1 cellular context compared by ENCODE assay signal in the genomic region with DNA sequence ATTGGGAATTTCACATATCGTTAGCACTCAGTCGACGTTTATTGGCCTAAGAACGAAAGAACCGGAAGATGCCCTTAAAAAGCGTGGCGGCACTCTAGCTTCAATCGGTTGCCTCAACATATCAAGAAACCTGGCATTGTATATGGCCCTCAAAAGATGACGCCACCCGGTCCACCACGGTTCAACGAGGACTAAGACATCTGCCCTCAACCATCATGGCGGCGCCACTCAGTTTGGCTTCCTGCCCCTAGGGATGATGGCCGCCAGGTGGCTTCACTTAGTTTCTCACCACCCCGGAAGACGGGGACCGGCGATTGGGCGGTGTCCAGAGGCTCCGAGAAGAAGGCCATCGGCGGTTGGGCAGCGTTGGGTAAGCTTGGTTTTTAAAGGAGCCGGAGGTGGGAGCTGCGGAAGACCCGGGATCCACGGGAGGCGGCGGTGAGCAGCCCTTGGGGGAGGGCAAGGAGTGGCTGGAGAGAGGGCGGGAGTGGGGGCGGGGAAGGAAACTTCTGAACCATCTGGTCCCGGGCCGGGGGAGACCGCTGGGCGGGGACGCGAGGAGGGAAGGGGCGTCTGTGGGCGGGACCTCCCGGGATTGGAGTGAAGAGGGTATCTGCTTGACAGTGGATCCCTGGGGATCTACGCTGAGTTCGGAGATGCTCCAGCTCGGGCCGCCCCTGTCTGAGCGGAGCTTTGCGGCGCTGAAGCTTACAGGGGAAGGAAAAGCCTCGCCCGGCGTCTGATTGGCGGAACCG.
TF ChIP-seq lines count a peak whose summit lies in the region.

TSS of gene PRR14 (plus strand) at position 592 of the 755 bp plus-strand sequence. CDS start 686 bp downstream, outside the sequence.

TF ChIP-seq in HepG2, 621 proteins besides CTCF, POLR2A, EP300 and RAD21 (continued from another document and continues in another):
- no peak; the same call in 1 of the 2 replicates for TF ChIP-seq ATF7-NPFF (CRISPR knock-in tag; IDR thresholded peaks at IDR 0.05; ENCODE audit: low read depth)
- 0 out of 2 replicates have a peak, but pooled peaks have one; percentile 34 for TF ChIP-seq ZSCAN22 (CRISPR knock-in tag; IDR thresholded peaks at IDR 0.05)
- TF ChIP-seq ZFAT (CRISPR knock-in tag; conservative IDR thresholded peaks at IDR 0.05), result no peak
- TF ChIP-seq TFAP4 (IDR thresholded peaks at IDR 0.05; ENCODE audit: borderline replicate concordance, low read depth), result peak; percentile 64; the same call in 1 of the 2 replicates
- no peak for TF ChIP-seq ZNF670 (CRISPR knock-in tag; IDR thresholded peaks at IDR 0.05; ENCODE audit: borderline replicate concordance)
- peak; percentile 29 for TF ChIP-seq ZNF792 (CRISPR knock-in tag; IDR thresholded peaks at IDR 0.05)
- TF ChIP-seq HOMEZ (CRISPR knock-in tag; IDR thresholded peaks at IDR 0.05; ENCODE audit: low read depth), result 0 out of 2 replicates have a peak, but pooled peaks have one; percentile 47
- TF ChIP-seq, protein P1, sequence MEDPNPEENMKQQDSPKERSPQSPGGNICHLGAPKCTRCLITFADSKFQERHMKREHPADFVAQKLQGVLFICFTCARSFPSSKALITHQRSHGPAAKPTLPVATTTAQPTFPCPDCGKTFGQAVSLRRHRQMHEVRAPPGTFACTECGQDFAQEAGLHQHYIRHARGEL (CRISPR knock-in tag; IDR thresholded peaks at IDR 0.05), result 0 out of 2 replicates have a peak, but pooled peaks have one; percentile 68
- no peak for TF ChIP-seq MLX (CRISPR knock-in tag; IDR thresholded peaks at IDR 0.05)
- TF ChIP-seq CSRNP1 (CRISPR knock-in tag; IDR thresholded peaks at IDR 0.05), result peak; percentile 73
- no peak for TF ChIP-seq ZNF777 (CRISPR knock-in tag; IDR thresholded peaks at IDR 0.05)
- no peak for TF ChIP-seq THYN1 (CRISPR knock-in tag; IDR thresholded peaks at IDR 0.05; ENCODE audit: borderline replicate concordance, low read depth)
- no peak for TF ChIP-seq DDIT3 (CRISPR knock-in tag; IDR thresholded peaks at IDR 0.05)
- TF ChIP-seq ZNF800 (CRISPR knock-in tag; IDR thresholded peaks at IDR 0.05), result no peak; the same call in 1 of the 2 replicates
- TF ChIP-seq, protein P2, sequence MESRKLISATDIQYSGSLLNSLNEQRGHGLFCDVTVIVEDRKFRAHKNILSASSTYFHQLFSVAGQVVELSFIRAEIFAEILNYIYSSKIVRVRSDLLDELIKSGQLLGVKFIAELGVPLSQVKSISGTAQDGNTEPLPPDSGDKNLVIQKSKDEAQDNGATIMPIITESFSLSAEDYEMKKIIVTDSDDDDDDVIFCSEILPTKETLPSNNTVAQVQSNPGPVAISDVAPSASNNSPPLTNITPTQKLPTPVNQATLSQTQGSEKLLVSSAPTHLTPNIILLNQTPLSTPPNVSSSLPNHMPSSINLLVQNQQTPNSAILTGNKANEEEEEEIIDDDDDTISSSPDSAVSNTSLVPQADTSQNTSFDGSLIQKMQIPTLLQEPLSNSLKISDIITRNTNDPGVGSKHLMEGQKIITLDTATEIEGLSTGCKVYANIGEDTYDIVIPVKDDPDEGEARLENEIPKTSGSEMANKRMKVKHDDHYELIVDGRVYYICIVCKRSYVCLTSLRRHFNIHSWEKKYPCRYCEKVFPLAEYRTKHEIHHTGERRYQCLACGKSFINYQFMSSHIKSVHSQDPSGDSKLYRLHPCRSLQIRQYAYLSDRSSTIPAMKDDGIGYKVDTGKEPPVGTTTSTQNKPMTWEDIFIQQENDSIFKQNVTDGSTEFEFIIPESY (CRISPR knock-in tag; IDR thresholded peaks at IDR 0.05), result peak; percentile 3; the same call in 1 of the 2 replicates
- no peak for TF ChIP-seq ATF5 (CRISPR knock-in tag; IDR thresholded peaks at IDR 0.05; ENCODE audit: low read depth)
- TF ChIP-seq ZC3H13 (CRISPR knock-in tag; IDR thresholded peaks at IDR 0.05), result 0 out of 2 replicates have a peak, but pooled peaks have one; percentile 39
- TF ChIP-seq HNRNPK (IDR thresholded peaks at IDR 0.05; ENCODE audit: low read depth, low read length, poor library complexity, severe bottlenecking), result no peak
- no peak for TF ChIP-seq KLF12 (CRISPR knock-in tag; IDR thresholded peaks at IDR 0.05; ENCODE audit: borderline replicate concordance)
- no peak for TF ChIP-seq ZNF441 (CRISPR knock-in tag; IDR thresholded peaks at IDR 0.05; ENCODE audit: borderline replicate concordance)
- TF ChIP-seq ZBTB49 (CRISPR knock-in tag; IDR thresholded peaks at IDR 0.05; ENCODE audit: borderline replicate concordance), result no peak
- TF ChIP-seq CBX5 (CRISPR knock-in tag; IDR thresholded peaks at IDR 0.05; ENCODE audit: borderline replicate concordance), result 0 out of 2 replicates have a peak, but pooled peaks have one; percentile 18
- no peak; the same call in none of the 2 replicates for TF ChIP-seq NCOA1 (CRISPR knock-in tag; IDR thresholded peaks at IDR 0.05)
- TF ChIP-seq GABPB1 (CRISPR knock-in tag; IDR thresholded peaks at IDR 0.05), result peak; percentile 86
- no peak; the same call in 1 of the 2 replicates for TF ChIP-seq NR2F2 (IDR thresholded peaks at IDR 0.05; ENCODE audit: borderline replicate concordance, low read depth)
- TF ChIP-seq REL (CRISPR knock-in tag; conservative IDR thresholded peaks at IDR 0.05), result no peak
- TF ChIP-seq PHF21A (CRISPR knock-in tag; IDR thresholded peaks at IDR 0.05), result no peak; the same call in 1 of the 2 replicates
- TF ChIP-seq RFX3 (CRISPR knock-in tag; IDR thresholded peaks at IDR 0.05), result no peak
- no peak for TF ChIP-seq ZNF570 (CRISPR knock-in tag; IDR thresholded peaks at IDR 0.05; ENCODE audit: borderline replicate concordance)
- TF ChIP-seq HNRNPH1 (optimal IDR thresholded peaks at IDR 0.05; ENCODE audit: low read depth, low read length), result no peak
- TF ChIP-seq MTA1 (CRISPR knock-in tag; IDR thresholded peaks at IDR 0.05; ENCODE audit: borderline replicate concordance), result peak; percentile 84; the same call in 1 of the 2 replicates
- TF ChIP-seq ZSCAN31 (CRISPR knock-in tag; IDR thresholded peaks at IDR 0.05; ENCODE audit: low read depth), result 0 out of 2 replicates have a peak, but pooled peaks have one; percentile 36
- TF ChIP-seq ZNF430 (CRISPR knock-in tag; IDR thresholded peaks at IDR 0.05), result no peak
- no peak for TF ChIP-seq CC2D1A (CRISPR knock-in tag; IDR thresholded peaks at IDR 0.05)
- TF ChIP-seq SAP130 (CRISPR knock-in tag; IDR thresholded peaks at IDR 0.05; ENCODE audit: low read depth), result peak; percentile 77
- no peak; the same call in 1 of the 2 replicates for TF ChIP-seq REPIN1 (CRISPR knock-in tag; IDR thresholded peaks at IDR 0.05; ENCODE audit: borderline replicate concordance, low read depth)
- peak; percentile 99 for TF ChIP-seq ZFP91 (CRISPR knock-in tag; IDR thresholded peaks at IDR 0.05; ENCODE audit: borderline replicate concordance)
- TF ChIP-seq, protein P3, sequence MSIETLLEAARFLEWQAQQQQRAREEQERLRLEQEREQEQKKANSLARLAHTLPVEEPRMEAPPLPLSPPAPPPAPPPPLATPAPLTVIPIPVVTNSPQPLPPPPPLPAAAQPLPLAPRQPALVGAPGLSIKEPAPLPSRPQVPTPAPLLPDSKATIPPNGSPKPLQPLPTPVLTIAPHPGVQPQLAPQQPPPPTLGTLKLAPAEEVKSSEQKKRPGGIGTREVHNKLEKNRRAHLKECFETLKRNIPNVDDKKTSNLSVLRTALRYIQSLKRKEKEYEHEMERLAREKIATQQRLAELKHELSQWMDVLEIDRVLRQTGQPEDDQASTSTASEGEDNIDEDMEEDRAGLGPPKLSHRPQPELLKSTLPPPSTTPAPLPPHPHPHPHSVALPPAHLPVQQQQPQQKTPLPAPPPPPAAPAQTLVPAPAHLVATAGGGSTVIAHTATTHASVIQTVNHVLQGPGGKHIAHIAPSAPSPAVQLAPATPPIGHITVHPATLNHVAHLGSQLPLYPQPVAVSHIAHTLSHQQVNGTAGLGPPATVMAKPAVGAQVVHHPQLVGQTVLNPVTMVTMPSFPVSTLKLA (IDR thresholded peaks at IDR 0.05), result no peak
- no peak for TF ChIP-seq ISX (CRISPR knock-in tag; conservative IDR thresholded peaks at IDR 0.05)
- peak; percentile 30; the same call in 1 of the 2 replicates for TF ChIP-seq HNRNPL (IDR thresholded peaks at IDR 0.05; ENCODE audit: low read depth, low read length)
